ENCODE assay signal across 18 cellular contexts in genomic region chr1:41884256-41885240, GRCh38.
"Had no signal": no experiment of that assay in that cellular context is flagged by ENCODE, and none has a peak within 500 bp of the region (broad histone marks: within the 10 kb centered on the region; RNA-seq: fewer than 3 reads in every experiment).

No MANE protein-coding gene starts in this region.

- H3K4me3 ChIP-seq: heart right ventricle, prostate gland, right lobe of liver, transverse colon had no signal

- H3K36me3 ChIP-seq: brain microvascular endothelial cell, heart right ventricle, prostate gland, right lobe of liver, transverse colon had no signal

- H3K9me3 ChIP-seq: heart right ventricle, prostate gland, right lobe of liver, transverse colon had no signal

- H3K27ac ChIP-seq: brain microvascular endothelial cell, epithelial cell of prostate, right lobe of liver, transverse colon had no signal

- DNase-seq: activated CD4-positive, alpha-beta memory T cell treated with anti-CD3 and anti-CD28 coated beads, Interleukin-2, amount 10 ng/mL, durations not matched to agents 7 days and 5 days; activated CD4-positive, alpha-beta T cell treated with anti-CD3 and anti-CD28 coated beads for 4 hours; activated CD8-positive, alpha-beta memory T cell treated with anti-CD3 and anti-CD28 coated beads, Interleukin-2, amount 50 U/mL, for 48 hours; activated gamma-delta T cell; activated T-cell treated with anti-CD3 and anti-CD28 coated beads, Interleukin-2, amount 50 U/mL, for 72 hours; brain microvascular endothelial cell; dermis blood vessel endothelial cell; effector memory CD8-positive, alpha-beta T cell; heart right ventricle; left colon; naive thymus-derived CD8-positive, alpha-beta T cell; stimulated activated naive CD8-positive, alpha-beta T cell treated with anti-CD3 and anti-CD28 coated beads, Interleukin-15, Interleukin-2, amounts not matched to agents 100 U/mL and 50 U/mL, for 24 hours; T-helper 17 cell; transverse colon had no signal

- H3K27ac Mint-ChIP-seq: activated CD4-positive, alpha-beta memory T cell treated with anti-CD3 and anti-CD28 coated beads, Interleukin-2, amount 10 ng/mL, durations not matched to agents 7 days and 5 days; activated naive CD8-positive, alpha-beta T cell; activated T-cell treated with anti-CD3 and anti-CD28 coated beads, Interleukin-2, amount 50 U/mL, for 72 hours; effector memory CD8-positive, alpha-beta T cell; T-helper 17 cell had no signal

- H3K27me3 Mint-ChIP-seq: activated CD4-positive, alpha-beta memory T cell treated with anti-CD3 and anti-CD28 coated beads, Interleukin-2, amount 10 ng/mL, durations not matched to agents 7 days and 5 days; activated naive CD8-positive, alpha-beta T cell; effector memory CD8-positive, alpha-beta T cell; naive thymus-derived CD8-positive, alpha-beta T cell; T-helper 17 cell had no signal

- ATAC-seq: activated T-cell treated with anti-CD3 and anti-CD28 coated beads, Interleukin-2, amount 50 U/mL, for 72 hours; effector memory CD8-positive, alpha-beta T cell; left colon; naive thymus-derived CD8-positive, alpha-beta T cell; right lobe of liver; stimulated activated naive CD8-positive, alpha-beta T cell treated with anti-CD3 and anti-CD28 coated beads, Interleukin-15, Interleukin-2, amounts not matched to agents 100 U/mL and 50 U/mL, for 24 hours; T-helper 17 cell had no signal

- H3K36me3 Mint-ChIP-seq: activated naive CD8-positive, alpha-beta T cell; naive thymus-derived CD8-positive, alpha-beta T cell had no signal

- H3K27me3 ChIP-seq: brain microvascular endothelial cell, heart right ventricle, right lobe of liver, transverse colon had no signal

- H3K9me3 Mint-ChIP-seq: activated CD4-positive, alpha-beta memory T cell treated with anti-CD3 and anti-CD28 coated beads, Interleukin-2, amount 10 ng/mL, durations not matched to agents 7 days and 5 days; activated T-cell treated with anti-CD3 and anti-CD28 coated beads, Interleukin-2, amount 50 U/mL, for 72 hours; effector memory CD8-positive, alpha-beta T cell; naive thymus-derived CD8-positive, alpha-beta T cell had no signal

- H3K4me3 Mint-ChIP-seq: activated CD4-positive, alpha-beta memory T cell treated with anti-CD3 and anti-CD28 coated beads, Interleukin-2, amount 10 ng/mL, durations not matched to agents 7 days and 5 days; activated naive CD8-positive, alpha-beta T cell; activated T-cell treated with anti-CD3 and anti-CD28 coated beads, Interleukin-2, amount 50 U/mL, for 72 hours; effector memory CD8-positive, alpha-beta T cell; naive thymus-derived CD8-positive, alpha-beta T cell; T-helper 17 cell had no signal

- H3K4me1 ChIP-seq: right lobe of liver had no signal
